Comparison of ENCODE assay signal across 10 cellular contexts in the genomic region with DNA sequence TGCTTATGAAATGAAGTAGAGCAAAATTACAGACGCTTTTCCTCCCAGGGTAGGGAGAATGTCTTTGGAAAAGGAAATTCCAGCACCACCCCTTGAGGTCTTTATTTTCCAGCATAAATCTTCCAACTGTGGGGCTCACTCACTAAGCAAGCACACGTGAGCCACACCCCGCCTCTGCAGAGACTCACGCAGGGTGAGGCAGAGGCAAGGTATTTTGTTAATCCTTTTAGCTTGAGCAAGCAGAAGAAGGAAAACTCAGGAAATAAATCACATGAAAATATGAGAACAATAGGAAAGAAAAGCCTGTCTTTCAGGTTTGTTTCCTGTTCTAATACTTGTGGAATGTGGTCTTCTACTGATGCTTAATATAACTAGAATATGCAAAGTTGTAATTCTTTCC. TPM values are rescaled to one million over a fixed set of nuclear protein-coding genes. Genes with fewer than 3 reads are reported as not detected.
DNase-seq lines count a peak whose midpoint lies in the region; ATAC-seq and TF ChIP-seq lines count a peak whose summit lies in the region.
"Had no signal": no experiment of that assay in that cellular context is flagged by ENCODE, and none has a peak within 500 bp of the region (broad histone marks: within the 10 kb centered on the region; RNA-seq: fewer than 3 reads in every experiment).

No MANE protein-coding gene starts in this region.

- TF ChIP-seq EP300 in Ishikawa (IDR thresholded peaks at IDR 0.05; ENCODE audit: borderline replicate concordance), result peak; percentile 99

- intact Hi-C loops in colonic mucosa (cut with DNase I) (no loop called here), natural killer cell (cut with micrococcal nuclease) (no loop called here)
- intact Hi-C loops in CD4-positive, alpha-beta T cell (cut with DNase I, micrococcal nuclease), result no loop called here

- H3K4me1 Mint-ChIP-seq in nephron progenitor cell (peaks cover 48% of the 10 kb centered on the region), natural killer cell (peaks cover 4 to 20% of the 10 kb centered on the region in 2 donors)
- peaks cover 10% of the 10 kb centered on the region for H3K4me1 Mint-ChIP-seq in CD4-positive, alpha-beta T cell (ENCODE audit: low read depth)

- POLR2A ChIA-PET in BJ (lab: Charles Lee), result interaction anchor here (0.5 kb wide), 1 partner anchor 331 kb away, joined by 3 read pairs; no protein-coding TSS in a partner anchor
- POLR2A ChIA-PET in CD4-positive, alpha-beta T cell (lab: Charles Lee), result no interaction called here

- H3K27me3 Mint-ChIP-seq in nephron progenitor cell (ENCODE audit: low read depth, poor library complexity) (no peaks in the 10 kb centered on the region), natural killer cell (ENCODE audit: low read depth in 2 of 2) (peaks cover 7 to 11% of the 10 kb centered on the region in 2 donors)
- peaks cover 4% of the 10 kb centered on the region for H3K27me3 Mint-ChIP-seq in CD4-positive, alpha-beta T cell

- DNase-seq in BJ (ENCODE audit: low read depth), result peak; percentile 43
- peak; percentile 53 for DNase-seq in colonic mucosa
- DNase-seq in nephron progenitor cell, result peak; percentile 7
- DNase-seq in natural killer cell, result no peak
- DNase-seq in stimulated activated CD4-positive, alpha-beta T cell treated with anti-CD3 and anti-CD28 coated beads, Interleukin-4, amount 100 ng/mL, for 4 hours, result no peak
- DNase-seq in CD4-positive, alpha-beta T cell, result no peak
- DNase-seq: amygdala; stimulated activated CD4-positive, alpha-beta T cell treated with anti-CD3 and anti-CD28 coated beads, Interleukin-2, amount 100 ng/mL, for 48 hours had no signal

- H3K27ac ChIP-seq in colonic mucosa, result no peak overlapping the region
- no peak overlapping the region for H3K27ac ChIP-seq in CD4-positive, alpha-beta T cell (ENCODE audit: low read depth, low read length)

- H3K4me3 ChIP-seq in BJ (ENCODE audit: low read depth, low read length), result no peak overlapping the region
- H3K4me3 ChIP-seq in colonic mucosa, result no peak overlapping the region

- no peaks in the 10 kb centered on the region for H3K36me3 Mint-ChIP-seq in nephron progenitor cell (ENCODE audit: low read depth)
- peaks cover 7% of the 10 kb centered on the region for H3K36me3 Mint-ChIP-seq in natural killer cell
- H3K36me3 Mint-ChIP-seq in CD4-positive, alpha-beta T cell (ENCODE audit: low read depth), result peaks cover 9% of the 10 kb centered on the region

- peak; percentile 31; the same call in 1 of the 2 replicates for TF ChIP-seq RAD21 in Ishikawa (IDR thresholded peaks at IDR 0.05; ENCODE audit: low read depth)

- TF ChIP-seq CTCF in BJ (IDR thresholded peaks at IDR 0.05; ENCODE audit: insufficient read depth, low read depth, low read length) (no peak), colonic mucosa (IDR thresholded peaks at IDR 0.05) (no peak), nephron progenitor cell (IDR thresholded peaks at IDR 0.05) (no peak), natural killer cell (IDR thresholded peaks at IDR 0.05) (no peak)
- no peak for TF ChIP-seq CTCF in CD4-positive, alpha-beta T cell (IDR thresholded peaks at IDR 0.05)

- H3K9ac ChIP-seq in colonic mucosa (ENCODE audit: low read depth in 2 of 2, low read length in 2 of 2), result no peak overlapping the region

- H3K4me1 ChIP-seq in colonic mucosa, result no peaks in the 10 kb centered on the region

- no peaks in the 10 kb centered on the region for H3K27me3 ChIP-seq in BJ (ENCODE audit: control insufficient read depth, insufficient read depth, low read length)
- H3K27me3 ChIP-seq in colonic mucosa, result no peaks in the 10 kb centered on the region
- H3K27me3 ChIP-seq in CD4-positive, alpha-beta T cell (ENCODE audit: control insufficient read depth, insufficient read depth, low read length), result no peaks in the 10 kb centered on the region

- H3K9me3 Mint-ChIP-seq in nephron progenitor cell (peaks cover 19% of the 10 kb centered on the region), natural killer cell (peaks cover 2 to 3% of the 10 kb centered on the region in 2 donors)
- no peaks in the 10 kb centered on the region for H3K9me3 Mint-ChIP-seq in CD4-positive, alpha-beta T cell

- no peaks in the 10 kb centered on the region for H3K9me3 ChIP-seq in colonic mucosa
- H3K9me3 ChIP-seq in CD4-positive, alpha-beta T cell (ENCODE audit: control insufficient read depth, low read length), result no peaks in the 10 kb centered on the region

- CTCF ChIA-PET in BJ (lab: Yijun Ruan, JAX), result no interaction called here
- CTCF ChIA-PET in CD4-positive, alpha-beta T cell (lab: Charles Lee), result no interaction called here

- H3K27ac Mint-ChIP-seq in nephron progenitor cell (no peak overlapping the region), natural killer cell (no peak overlapping the region)
- no peak overlapping the region for H3K27ac Mint-ChIP-seq in CD4-positive, alpha-beta T cell

- ATAC-seq in natural killer cell (no peak), GM18517 (IDR thresholded peaks at IDR 0.05; ENCODE audit: unreplicated experiment) (no peak)
- no peak for ATAC-seq in CD4-positive, alpha-beta T cell (ENCODE audit: poor library complexity)

- H3K36me3 ChIP-seq in BJ (ENCODE audit: control insufficient read depth, insufficient read depth, low read length) (no peaks in the 10 kb centered on the region; the same call in 1 of the 2 replicates), colonic mucosa (no peaks in the 10 kb centered on the region)

- no peak overlapping the region for H3K4me3 Mint-ChIP-seq in nephron progenitor cell
- H3K4me3 Mint-ChIP-seq in natural killer cell, result no peak overlapping the region
- no peak overlapping the region for H3K4me3 Mint-ChIP-seq in CD4-positive, alpha-beta T cell

TF ChIP-seq in Ishikawa, 13 proteins besides CTCF, POLR2A, EP300 and RAD21:
- peak; percentile 87 for TF ChIP-seq NFIC (IDR thresholded peaks at IDR 0.05)
- peak; percentile 98 for TF ChIP-seq TEAD4 (IDR thresholded peaks at IDR 0.05)
- peak; percentile 86 for TF ChIP-seq CEBPB (IDR thresholded peaks at IDR 0.05)
- TF ChIP-seq YY1 (IDR thresholded peaks at IDR 0.05; ENCODE audit: low read depth), result no peak
- TF ChIP-seq, protein P1, sequence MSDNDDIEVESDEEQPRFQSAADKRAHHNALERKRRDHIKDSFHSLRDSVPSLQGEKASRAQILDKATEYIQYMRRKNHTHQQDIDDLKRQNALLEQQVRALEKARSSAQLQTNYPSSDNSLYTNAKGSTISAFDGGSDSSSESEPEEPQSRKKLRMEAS (IDR thresholded peaks at IDR 0.05), result peak; percentile 68
- no peak for TF ChIP-seq ZBTB7A (IDR thresholded peaks at IDR 0.05; ENCODE audit: low read depth)
- TF ChIP-seq TAF1 (IDR thresholded peaks at IDR 0.05; ENCODE audit: low read depth), result no peak; the same call in 1 of the 2 replicates
- TF ChIP-seq, protein P2, sequence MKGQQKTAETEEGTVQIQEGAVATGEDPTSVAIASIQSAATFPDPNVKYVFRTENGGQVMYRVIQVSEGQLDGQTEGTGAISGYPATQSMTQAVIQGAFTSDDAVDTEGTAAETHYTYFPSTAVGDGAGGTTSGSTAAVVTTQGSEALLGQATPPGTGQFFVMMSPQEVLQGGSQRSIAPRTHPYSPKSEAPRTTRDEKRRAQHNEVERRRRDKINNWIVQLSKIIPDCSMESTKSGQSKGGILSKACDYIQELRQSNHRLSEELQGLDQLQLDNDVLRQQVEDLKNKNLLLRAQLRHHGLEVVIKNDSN (IDR thresholded peaks at IDR 0.05), result peak; percentile 82
- no peak for TF ChIP-seq EGR1 (IDR thresholded peaks at IDR 0.05)
- TF ChIP-seq, protein P3, sequence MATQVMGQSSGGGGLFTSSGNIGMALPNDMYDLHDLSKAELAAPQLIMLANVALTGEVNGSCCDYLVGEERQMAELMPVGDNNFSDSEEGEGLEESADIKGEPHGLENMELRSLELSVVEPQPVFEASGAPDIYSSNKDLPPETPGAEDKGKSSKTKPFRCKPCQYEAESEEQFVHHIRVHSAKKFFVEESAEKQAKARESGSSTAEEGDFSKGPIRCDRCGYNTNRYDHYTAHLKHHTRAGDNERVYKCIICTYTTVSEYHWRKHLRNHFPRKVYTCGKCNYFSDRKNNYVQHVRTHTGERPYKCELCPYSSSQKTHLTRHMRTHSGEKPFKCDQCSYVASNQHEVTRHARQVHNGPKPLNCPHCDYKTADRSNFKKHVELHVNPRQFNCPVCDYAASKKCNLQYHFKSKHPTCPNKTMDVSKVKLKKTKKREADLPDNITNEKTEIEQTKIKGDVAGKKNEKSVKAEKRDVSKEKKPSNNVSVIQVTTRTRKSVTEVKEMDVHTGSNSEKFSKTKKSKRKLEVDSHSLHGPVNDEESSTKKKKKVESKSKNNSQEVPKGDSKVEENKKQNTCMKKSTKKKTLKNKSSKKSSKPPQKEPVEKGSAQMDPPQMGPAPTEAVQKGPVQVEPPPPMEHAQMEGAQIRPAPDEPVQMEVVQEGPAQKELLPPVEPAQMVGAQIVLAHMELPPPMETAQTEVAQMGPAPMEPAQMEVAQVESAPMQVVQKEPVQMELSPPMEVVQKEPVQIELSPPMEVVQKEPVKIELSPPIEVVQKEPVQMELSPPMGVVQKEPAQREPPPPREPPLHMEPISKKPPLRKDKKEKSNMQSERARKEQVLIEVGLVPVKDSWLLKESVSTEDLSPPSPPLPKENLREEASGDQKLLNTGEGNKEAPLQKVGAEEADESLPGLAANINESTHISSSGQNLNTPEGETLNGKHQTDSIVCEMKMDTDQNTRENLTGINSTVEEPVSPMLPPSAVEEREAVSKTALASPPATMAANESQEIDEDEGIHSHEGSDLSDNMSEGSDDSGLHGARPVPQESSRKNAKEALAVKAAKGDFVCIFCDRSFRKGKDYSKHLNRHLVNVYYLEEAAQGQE (IDR thresholded peaks at IDR 0.05; ENCODE audit: low read depth), result no peak
- peak; percentile 99 for TF ChIP-seq FOXM1 (IDR thresholded peaks at IDR 0.05; ENCODE audit: borderline replicate concordance, low read depth)
- TF ChIP-seq CREB1 (IDR thresholded peaks at IDR 0.05; ENCODE audit: low read depth), result 0 out of 2 replicates have a peak, but pooled peaks have one; percentile 18
- TF ChIP-seq TCF12 (IDR thresholded peaks at IDR 0.05; ENCODE audit: low read depth), result peak; percentile 99
TF ChIP-seq in Ishikawa: peak in this region for 8.

RNA-seq across cellular contexts. Expression of a gene that starts 4.1 kb away (rescaled TPM):
- 26.0 and 30.6 TPM in 2 replicates for polyA plus RNA-seq in BJ (2011; rRNA removed)
- polyA minus RNA-seq in BJ (2011; rRNA and poly(A)+ RNA removed), result 37.1 and 39.1 TPM in 2 replicates
- total RNA-seq in colonic mucosa, result 10 to 100 TPM; 42.5 to 46.9 TPM
- total RNA-seq in natural killer cell, result 10 to 100 TPM; 23.8 to 32.7 (median 24.9) TPM
- total RNA-seq in CD4-positive, alpha-beta T cell, result 10 to 100 TPM; 19.6 to 25.0 TPM

Comparison
In these comparisons a context has a peak if more than half of its experiments do, and no peak if none do; other contexts are left out.
1. DNase-seq: peak in BJ (single experiment), colonic mucosa (single experiment) and nephron progenitor cell (single experiment); none in natural killer cell (single experiment), stimulated activated CD4-positive, alpha-beta T cell treated with anti-CD3 and anti-CD28 coated beads, Interleukin-4, amount 100 ng/mL, for 4 hours (0 of 2) and CD4-positive, alpha-beta T cell (0 of 10).